ENCODE assay signal across 17 cellular contexts in the genomic region with DNA sequence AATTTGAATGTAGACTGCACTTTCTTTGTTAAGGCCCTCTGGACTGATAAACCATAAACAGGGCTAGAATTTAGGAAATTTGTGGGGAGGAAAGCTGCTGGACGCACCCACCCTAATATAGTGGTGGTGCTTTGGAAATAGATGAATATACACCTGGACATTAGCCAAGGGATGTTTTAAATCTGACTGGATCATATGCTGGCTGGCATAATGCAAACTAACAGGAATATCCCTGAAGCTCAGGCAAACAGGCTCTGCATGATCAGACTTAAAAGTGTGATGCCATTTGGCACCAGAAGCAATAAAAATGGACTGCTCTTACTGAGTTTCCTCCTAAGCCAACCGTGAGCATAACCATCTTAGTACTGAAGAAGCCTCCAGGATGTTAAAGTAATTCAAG.
"Had no signal": no experiment of that assay in that cellular context is flagged by ENCODE, and none has a peak within 500 bp of the region (broad histone marks: within the 10 kb centered on the region; RNA-seq: fewer than 3 reads in every experiment).

No MANE protein-coding gene starts in this region.

- H3K9me3 ChIP-seq: upper lobe of left lung had no signal

- H3K27ac ChIP-seq: heart left ventricle, left ventricle myocardium inferior, upper lobe of left lung had no signal

- H3K36me3 ChIP-seq: brain microvascular endothelial cell, heart left ventricle, left ventricle myocardium inferior, upper lobe of left lung had no signal

- H3K27me3 ChIP-seq: brain microvascular endothelial cell, heart left ventricle, upper lobe of left lung had no signal

- DNase-seq: activated CD4-positive, alpha-beta T cell treated with anti-CD3 and anti-CD28 coated beads, Interleukin-2, amount 50 U/mL, for 4 hours; activated CD8-positive, alpha-beta memory T cell treated with anti-CD3 and anti-CD28 coated beads, Interleukin-2, amount 10 ng/mL, durations not matched to agents 7 days and 5 days; activated effector memory CD4-positive, alpha-beta T cell treated with Interleukin-2 at 50 U/mL for 16 hours; activated T-cell treated with anti-CD3 and anti-CD28 coated beads, Interleukin-2, amount 50 U/mL, for 24 hours; amniotic stem cell; endodermal cell; foreskin melanocyte; heart left ventricle; islet precursor cell; left ventricle myocardium inferior; stimulated activated CD4-positive, alpha-beta T cell treated with anti-CD3 and anti-CD28 coated beads, Interleukin-15, amount 100 ng/mL, for 24 hours; stimulated activated CD4-positive, alpha-beta T cell treated with anti-CD3 and anti-CD28 coated beads, Interleukin-4, amount 100 ng/mL, for 24 hours; T-helper 2 cell; upper lobe of left lung had no signal

- ATAC-seq: activated CD8-positive, alpha-beta memory T cell treated with anti-CD3 and anti-CD28 coated beads, Interleukin-2, amount 10 ng/mL, durations not matched to agents 7 days and 5 days; activated naive CD4-positive, alpha-beta T cell treated with anti-CD3 and anti-CD28 coated beads, Interleukin-2, amount 50 U/mL, for 72 hours; esophagus mucosa had no signal

- H3K4me3 ChIP-seq: heart left ventricle, left ventricle myocardium inferior, upper lobe of left lung had no signal

- H3K4me1 ChIP-seq: heart left ventricle, left ventricle myocardium inferior, upper lobe of left lung had no signal
